ENCODE assay signal across 13 cellular contexts in genomic region chr6:6875818-6876470, GRCh38.
A peak's percentile ranks its signal among the peaks of the same experiment; 100 is the strongest.
DNase-seq lines count a peak whose midpoint lies in the region; ATAC-seq and TF ChIP-seq lines count a peak whose summit lies in the region.
"Had no signal": no experiment of that assay in that cellular context is flagged by ENCODE, and none has a peak within 500 bp of the region (broad histone marks: within the 10 kb centered on the region; RNA-seq: fewer than 3 reads in every experiment).

No MANE protein-coding gene starts in this region.

- H3K27ac Mint-ChIP-seq in type B pancreatic cell: no peak overlapping the region
- no peak overlapping the region for H3K27ac Mint-ChIP-seq in GM23338
- H3K27ac Mint-ChIP-seq: CD4-positive, CD25-positive, alpha-beta regulatory T cell; IgD-negative memory B cell had no signal

- H3K9me3 ChIP-seq in mesenchymal stem cell (ENCODE audit: control insufficient read depth, low read length): no peaks in the 10 kb centered on the region
- H3K9me3 ChIP-seq: body of pancreas had no signal

- WGBS in mesenchymal stem cell: 38% methylated on average over 5 of the region's 5 CpGs

- in situ Hi-C loops in brain microvascular endothelial cell (cut with HindIII; ENCODE audit: low pct_ligation_motif_present, low sequenced_read_pairs): no loop called here

- H3K4me3 ChIP-seq in brain microvascular endothelial cell (ENCODE audit: low read depth, low read length) (no peak overlapping the region), mesenchymal stem cell (ENCODE audit: insufficient read depth in 1 of 2, low read depth in 1 of 2, low read length in 2 of 2) (no peak overlapping the region), GM23338 (no peak overlapping the region)
- H3K4me3 ChIP-seq: body of pancreas had no signal

- DNase-seq in AG08396 (ENCODE audit: low spot score) (peak; percentile 74), LoVo (ENCODE audit: low spot score) (peak; percentile 67), brain microvascular endothelial cell (peak; percentile 64), mesenchymal stem cell (peak; percentile 97), type B pancreatic cell (ENCODE audit: extremely low spot score, unreplicated experiment) (no peak), GM23338 (ENCODE audit: low spot score) (no peak), NCI-H128 (lab: John Stamatoyannopoulos, UW; ENCODE audit: unreplicated experiment) (no peak)
- DNase-seq in stimulated activated CD4-positive, alpha-beta T cell treated with anti-CD3 and anti-CD28 coated beads, Interleukin-4, amount 100 ng/mL, for 4 hours: no peak
- DNase-seq: activated CD4-positive, alpha-beta T cell treated with anti-CD3 and anti-CD28 coated beads for 4 hours; body of pancreas; CD4-positive, CD25-positive, alpha-beta regulatory T cell had no signal

- H3K23ac ChIP-seq in mesenchymal stem cell (ENCODE audit: low read length in 2 of 2): no peak overlapping the region

- H3K27me3 ChIP-seq in brain microvascular endothelial cell (replicated peaks) (no peaks in the 10 kb centered on the region), mesenchymal stem cell (ENCODE audit: control insufficient read depth in 1 of 2, insufficient read depth in 1 of 2, low read length in 2 of 2) (no peaks in the 10 kb centered on the region), GM23338 (ENCODE audit: insufficient read depth) (no peaks in the 10 kb centered on the region)
- H3K27me3 ChIP-seq: body of pancreas had no signal

- H4K91ac ChIP-seq in mesenchymal stem cell (ENCODE audit: low read length): no peak overlapping the region

- H3K9ac ChIP-seq in mesenchymal stem cell (ENCODE audit: low read length): peak overlapping the region; percentile 9

- H3K9me2 ChIP-seq in GM23338 (ENCODE audit: insufficient read depth): peaks cover 10% of the 10 kb centered on the region; the same call in 1 of the 2 replicates

- peak overlapping the region in 1 of 2 experiments; percentile 84 for H3K18ac ChIP-seq in mesenchymal stem cell (ENCODE audit: low read depth in 1 of 2, low read length in 2 of 2)

- peak overlapping the region; percentile 23 for H4K8ac ChIP-seq in mesenchymal stem cell (ENCODE audit: low read length)

- no peaks in the 10 kb centered on the region for H4K20me1 ChIP-seq in GM23338 (replicated peaks; ENCODE audit: insufficient read depth)

- H2BK12ac ChIP-seq in mesenchymal stem cell (ENCODE audit: low read length in 2 of 2): peak overlapping the region in 1 of 2 experiments; percentile 83

- H3K36me3 ChIP-seq in brain microvascular endothelial cell (replicated peaks) (no peaks in the 10 kb centered on the region), mesenchymal stem cell (ENCODE audit: control insufficient read depth in 1 of 2, insufficient read depth in 2 of 2, low read depth in 1 of 2, low read length in 2 of 2) (no peaks in the 10 kb centered on the region), GM23338 (ENCODE audit: insufficient read depth) (no peaks in the 10 kb centered on the region)

- H3K4me1 Mint-ChIP-seq in type B pancreatic cell (ENCODE audit: unreplicated experiment): peaks cover 5% of the 10 kb centered on the region
- peaks cover 8% of the 10 kb centered on the region for H3K4me1 Mint-ChIP-seq in GM23338

- peaks cover 6% of the 10 kb centered on the region for H3K9me3 Mint-ChIP-seq in type B pancreatic cell
- H3K9me3 Mint-ChIP-seq in GM23338: no peaks in the 10 kb centered on the region
- H3K9me3 Mint-ChIP-seq: IgD-negative memory B cell had no signal

- no peak overlapping the region for H3K14ac ChIP-seq in mesenchymal stem cell (ENCODE audit: low read length in 2 of 2)

- no peaks in the 10 kb centered on the region for H3K27me3 Mint-ChIP-seq in type B pancreatic cell
- peaks cover 2% of the 10 kb centered on the region for H3K27me3 Mint-ChIP-seq in GM23338 (ENCODE audit: insufficient read depth, low read depth, poor library complexity)

- peaks cover 3% of the 10 kb centered on the region for H3K4me1 ChIP-seq in mesenchymal stem cell (ENCODE audit: control insufficient read depth, insufficient read depth, low read depth, low read length)
- no peaks in the 10 kb centered on the region for H3K4me1 ChIP-seq in GM23338 (ENCODE audit: insufficient read depth)
- H3K4me1 ChIP-seq: body of pancreas had no signal

- no peaks in the 10 kb centered on the region for H3K79me1 ChIP-seq in mesenchymal stem cell (replicated peaks; ENCODE audit: low read length, poor library complexity, severe bottlenecking)

- no peak overlapping the region for H2BK5ac ChIP-seq in mesenchymal stem cell (ENCODE audit: low read depth, low read length, poor library complexity, severe bottlenecking)

- H3K4ac ChIP-seq in mesenchymal stem cell (ENCODE audit: low read depth in 1 of 2, low read length in 2 of 2): no peak overlapping the region

- no peak for ATAC-seq in GM23338
- ATAC-seq: body of pancreas, Panc1 had no signal

- no peaks in the 10 kb centered on the region for H3F3A ChIP-seq in GM23338 (replicated peaks; ENCODE audit: low read depth)

- no peak for TF ChIP-seq CTCF in brain microvascular endothelial cell (IDR thresholded peaks at IDR 0.05; ENCODE audit: low read depth, low read length, missing control alignments)
- TF ChIP-seq CTCF in type B pancreatic cell (conservative IDR thresholded peaks at IDR 0.05): no peak
- TF ChIP-seq CTCF in GM23338 (conservative IDR thresholded peaks at IDR 0.05; ENCODE audit: low read depth in 2 of 2): no peak

- H2AK5ac ChIP-seq in mesenchymal stem cell (ENCODE audit: low read length, severe bottlenecking): no peak overlapping the region

- H3K4me3 Mint-ChIP-seq in type B pancreatic cell (no peak overlapping the region), GM23338 (no peak overlapping the region)
- H3K4me3 Mint-ChIP-seq: CD4-positive, CD25-positive, alpha-beta regulatory T cell had no signal

- no peak overlapping the region for H2BK15ac ChIP-seq in mesenchymal stem cell (ENCODE audit: low read depth, poor library complexity, severe bottlenecking)

- H2BK120ac ChIP-seq in mesenchymal stem cell (ENCODE audit: low read depth, low read length): no peak overlapping the region

- H3K79me2 ChIP-seq in GM23338 (replicated peaks; ENCODE audit: insufficient read depth): no peaks in the 10 kb centered on the region

- H3K36me3 Mint-ChIP-seq in type B pancreatic cell (no peaks in the 10 kb centered on the region), GM23338 (ENCODE audit: low read depth) (no peaks in the 10 kb centered on the region)
- H3K36me3 Mint-ChIP-seq: CD4-positive, CD25-positive, alpha-beta regulatory T cell; IgD-negative memory B cell had no signal

- no peak overlapping the region for H3K4me2 ChIP-seq in mesenchymal stem cell (ENCODE audit: low read length, poor library complexity, severe bottlenecking)
- no peak overlapping the region for H3K4me2 ChIP-seq in GM23338

- H3K27ac ChIP-seq in brain microvascular endothelial cell: no peak overlapping the region
- H3K27ac ChIP-seq in mesenchymal stem cell (ENCODE audit: low read length, poor library complexity, severe bottlenecking): peak overlapping the region; percentile 16
- no peak overlapping the region for H3K27ac ChIP-seq in GM23338 (ENCODE audit: low read depth)
- H3K27ac ChIP-seq: body of pancreas had no signal

- H2AFZ ChIP-seq in mesenchymal stem cell (ENCODE audit: low read depth, low read length): no peak overlapping the region
- H2AFZ ChIP-seq in GM23338: no peak overlapping the region

TF ChIP-seq in GM23338, 12 proteins besides CTCF, POLR2A, EP300 and RAD21 (continues in another document):
- TF ChIP-seq EZH2phosphoT487 (IDR thresholded peaks at IDR 0.05; ENCODE audit: unreplicated experiment) (no peak), ZNF331 (CRISPR knock-in tag; IDR thresholded peaks at IDR 0.05; ENCODE audit: low read depth) (no peak)

Comparison
In these comparisons a context has a peak if more than half of its experiments do, and no peak if none do; other contexts are left out.
1. DNase-seq: peak in AG08396 (single experiment), LoVo (single experiment), brain microvascular endothelial cell (single experiment) and mesenchymal stem cell (single experiment); none in type B pancreatic cell (single experiment), GM23338 (single experiment), stimulated activated CD4-positive, alpha-beta T cell treated with anti-CD3 and anti-CD28 coated beads, Interleukin-4, amount 100 ng/mL, for 4 hours (0 of 2) and NCI-H128 (single experiment).